Comparison of ENCODE assay signal across 12 cellular contexts in genomic region chr2:25788457-25788856, GRCh38.
"Had no signal": no experiment of that assay in that cellular context is flagged by ENCODE, and none has a peak within 500 bp of the region (broad histone marks: within the 10 kb centered on the region; RNA-seq: fewer than 3 reads in every experiment).

No MANE protein-coding gene starts in this region.

- H3K9me3 Mint-ChIP-seq: activated naive CD4-positive, alpha-beta T cell treated with anti-CD3 and anti-CD28 coated beads for 36 hours; immature natural killer cell; nephron progenitor cell; type B pancreatic cell had no signal

- DNase-seq: activated CD4-positive, alpha-beta T cell treated with anti-CD3 and anti-CD28 coated beads for 4 hours; activated naive CD4-positive, alpha-beta T cell treated with anti-CD3 and anti-CD28 coated beads for 36 hours; esophagus squamous epithelium; glutamatergic neuron; immature natural killer cell; mesenchymal stem cell; nephron progenitor cell; occipital lobe; stimulated activated CD4-positive, alpha-beta T cell treated with anti-CD3 and anti-CD28 coated beads, Interleukin-2, amount 100 ng/mL, for 48 hours; stimulated activated naive CD4-positive, alpha-beta T cell treated with Interleukin-2 at 50 U/mL for 16 hours; T-helper 17 cell had no signal

- H3K4me1 Mint-ChIP-seq: nephron progenitor cell had no signal

- ATAC-seq: T-helper 17 cell had no signal

- H3K4me3 ChIP-seq: esophagus squamous epithelium had no signal

- H3K27ac Mint-ChIP-seq: activated naive CD4-positive, alpha-beta T cell treated with anti-CD3 and anti-CD28 coated beads for 36 hours; T-helper 17 cell; type B pancreatic cell had no signal

- H3K27me3 Mint-ChIP-seq: T-helper 17 cell, type B pancreatic cell had no signal

- H3K4me3 Mint-ChIP-seq: activated naive CD4-positive, alpha-beta T cell treated with anti-CD3 and anti-CD28 coated beads for 36 hours; nephron progenitor cell; T-helper 17 cell; type B pancreatic cell had no signal
